23 cellular contexts compared by ENCODE assay signal in the genomic region with DNA sequence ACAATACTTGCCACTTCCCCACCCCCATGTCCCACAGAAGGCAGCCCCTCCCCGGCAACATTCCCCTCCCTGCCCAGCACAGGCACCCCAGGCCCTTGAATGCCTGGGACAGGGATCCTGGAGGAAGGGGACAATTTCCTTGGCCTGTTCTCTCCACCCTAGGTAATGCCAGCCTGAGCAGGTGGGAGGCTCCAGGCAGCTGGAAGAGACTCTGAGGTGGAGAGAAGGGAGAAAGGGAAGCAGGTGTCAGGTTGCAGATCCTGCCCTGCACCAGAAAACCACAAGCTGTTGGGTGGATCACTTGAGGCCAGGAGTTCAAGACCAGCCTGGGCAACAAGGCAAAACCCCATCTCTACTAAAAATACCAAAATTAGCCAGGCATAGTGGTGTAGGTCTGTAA. TPM values are rescaled to one million over a fixed set of nuclear protein-coding genes. Genes with fewer than 3 reads are reported as not detected.
DNase-seq lines count a peak whose midpoint lies in the region; ATAC-seq and TF ChIP-seq lines count a peak whose summit lies in the region.
"Had no signal": no experiment of that assay in that cellular context is flagged by ENCODE, and none has a peak within 500 bp of the region (broad histone marks: within the 10 kb centered on the region; RNA-seq: fewer than 3 reads in every experiment).

No MANE protein-coding gene starts in this region.

- H3K4me1 Mint-ChIP-seq in activated T-cell treated with anti-CD3 and anti-CD28 coated beads, Interleukin-2, amount 50 U/mL, for 72 hours (ENCODE audit: low read depth): peaks cover 13% of the 10 kb centered on the region

- H3K27me3 Mint-ChIP-seq in activated T-cell treated with anti-CD3 and anti-CD28 coated beads, Interleukin-2, amount 50 U/mL, for 72 hours (ENCODE audit: low read depth): peaks cover 15% of the 10 kb centered on the region

- H3K27ac Mint-ChIP-seq in activated T-cell treated with anti-CD3 and anti-CD28 coated beads, Interleukin-2, amount 50 U/mL, for 72 hours: no peak overlapping the region

- no peak overlapping the region for H3K4me3 ChIP-seq in left ventricle myocardium inferior

- H3K9me3 ChIP-seq in left ventricle myocardium inferior (replicated peaks): no peaks in the 10 kb centered on the region
- H3K9me3 ChIP-seq: SK-N-SH had no signal

- DNase-seq in DMS79 treated with DMSO at 0.1 percent for 48 hours (lab: John Stamatoyannopoulos, UW) (peak; percentile 17), DMS79 (lab: John Stamatoyannopoulos, UW) (no peak), COLO668 (lab: John Stamatoyannopoulos, UW; ENCODE audit: unreplicated experiment) (peak; percentile 0), NCI-H2171 (lab: John Stamatoyannopoulos, UW) (peak; percentile 25), islet precursor cell (peak; percentile 57), NCI-H128 (lab: John Stamatoyannopoulos, UW; ENCODE audit: unreplicated experiment) (no peak), left ventricle myocardium inferior (no peak)
- DNase-seq in activated T-cell treated with anti-CD3 and anti-CD28 coated beads, Interleukin-2, amount 50 U/mL, for 72 hours: no peak
- DNase-seq: AML-193; GDM1; NCI-H1105 treated with DMSO at 0.1 percent for 48 hours; NCI-H1930; NCI-H2227 treated with DMSO at 0.1 percent for 48 hours; NCI-H510A treated with DMSO at 0.1 percent for 48 hours; NCI-H774; NK-92 treated with Interleukin-12 subunit alpha and Interleukin-12 subunit beta, amount 100 ng/mL, for 24 hours; SHP77 treated with DMSO at 0.1 percent for 48 hours; SK-N-SH had no signal

- TF ChIP-seq CTCF in left ventricle myocardium inferior (IDR thresholded peaks at IDR 0.05; ENCODE audit: borderline replicate concordance): no peak

- H3K4me3 Mint-ChIP-seq in activated T-cell treated with anti-CD3 and anti-CD28 coated beads, Interleukin-2, amount 50 U/mL, for 72 hours: no peak overlapping the region
- H3K4me3 Mint-ChIP-seq: CD14-positive monocyte had no signal

- no peaks in the 10 kb centered on the region for H3K36me3 Mint-ChIP-seq in activated T-cell treated with anti-CD3 and anti-CD28 coated beads, Interleukin-2, amount 50 U/mL, for 72 hours (ENCODE audit: insufficient read depth in 2 of 2)
- H3K36me3 Mint-ChIP-seq: CD14-positive monocyte had no signal

- ATAC-seq in activated T-cell treated with anti-CD3 and anti-CD28 coated beads, Interleukin-2, amount 50 U/mL, for 72 hours (replicated peaks in 1 of 2): no peak

- H3K27ac ChIP-seq in left ventricle myocardium inferior (replicated peaks): no peak overlapping the region
- H3K27ac ChIP-seq: RWPE1 had no signal

- intact Hi-C loops in left ventricle myocardium inferior (cut with micrococcal nuclease): no loop called here

- H3K9me3 Mint-ChIP-seq in activated T-cell treated with anti-CD3 and anti-CD28 coated beads, Interleukin-2, amount 50 U/mL, for 72 hours: no peaks in the 10 kb centered on the region
- H3K9me3 Mint-ChIP-seq: CD14-positive monocyte had no signal

- H3K36me3 ChIP-seq in left ventricle myocardium inferior: peaks cover 8% of the 10 kb centered on the region

- no peaks in the 10 kb centered on the region for H3K27me3 ChIP-seq in left ventricle myocardium inferior (ENCODE audit: low read depth)

- H3K4me1 ChIP-seq in left ventricle myocardium inferior: peaks cover 23% of the 10 kb centered on the region

RNA-seq across cellular contexts. Expression of gene MPP2, which starts 8.9 kb away (rescaled TPM):
- total RNA-seq in activated T-cell treated with anti-CD3 and anti-CD28 coated beads, Interleukin-2, amount 50 U/mL, for 72 hours: 1 to 10 TPM; 4.0 to 4.1 TPM
- total RNA-seq in left ventricle myocardium inferior: 12.1 TPM

RNA-seq across cellular contexts. Expression of gene PPY, which starts 43.8 kb away (rescaled TPM):
- not detected for total RNA-seq in activated T-cell treated with anti-CD3 and anti-CD28 coated beads, Interleukin-2, amount 50 U/mL, for 72 hours
- not detected for total RNA-seq in left ventricle myocardium inferior
- total RNA-seq: A172; LHCN-M2; T-helper 2 cell treated with Interferon-gamma antibody and Interleukin-4, amounts not matched to agents 100 ng/mL and 5 ng/mL, for 36 hours had no signal

RNA-seq across cellular contexts. Expression of gene CD300LG, which starts 51.5 kb away (rescaled TPM):
- not detected for total RNA-seq in activated T-cell treated with anti-CD3 and anti-CD28 coated beads, Interleukin-2, amount 50 U/mL, for 72 hours
- 12.6 TPM for total RNA-seq in left ventricle myocardium inferior
- total RNA-seq: A172; LHCN-M2; T-helper 2 cell treated with Interferon-gamma antibody and Interleukin-4, amounts not matched to agents 100 ng/mL and 5 ng/mL, for 36 hours had no signal

RNA-seq across cellular contexts. Expression of gene PYY, which starts 55.3 kb away (rescaled TPM):
- not detected for total RNA-seq in activated T-cell treated with anti-CD3 and anti-CD28 coated beads, Interleukin-2, amount 50 U/mL, for 72 hours
- not detected for total RNA-seq in left ventricle myocardium inferior
- total RNA-seq: A172; LHCN-M2; T-helper 2 cell treated with Interferon-gamma antibody and Interleukin-4, amounts not matched to agents 100 ng/mL and 5 ng/mL, for 36 hours had no signal

Comparison
In these comparisons a context has a peak if more than half of its experiments do, and no peak if none do; other contexts are left out.
1. DNase-seq: peak in DMS79 treated with DMSO at 0.1 percent for 48 hours (single experiment), COLO668 (single experiment), NCI-H2171 (single experiment) and islet precursor cell (single experiment); none in DMS79 (single experiment), activated T-cell treated with anti-CD3 and anti-CD28 coated beads, Interleukin-2, amount 50 U/mL, for 72 hours (0 of 2), NCI-H128 (single experiment) and left ventricle myocardium inferior (single experiment).
2. RNA of gene CD300LG, which starts 51.5 kb away (total RNA-seq): 12.6 TPM in left ventricle myocardium inferior (single experiment); not detected in activated T-cell treated with anti-CD3 and anti-CD28 coated beads, Interleukin-2, amount 50 U/mL, for 72 hours; every median in the first group is over 10 times any median in the second.